10 cellular contexts compared by ENCODE assay signal in genomic region chr7:92586403-92586802, GRCh38. TPM values are rescaled to one million over a fixed set of nuclear protein-coding genes. Genes with fewer than 3 reads are reported as not detected.
DNase-seq lines count a peak whose midpoint lies in the region; ATAC-seq and TF ChIP-seq lines count a peak whose summit lies in the region.
"Had no signal": no experiment of that assay in that cellular context is flagged by ENCODE, and none has a peak within 500 bp of the region (broad histone marks: within the 10 kb centered on the region; RNA-seq: fewer than 3 reads in every experiment).

No MANE protein-coding gene starts in this region.

- TF ChIP-seq CTCF in choroid plexus epithelial cell (conservative IDR thresholded peaks at IDR 0.05; ENCODE audit: low read depth, low read length) (no peak), osteocyte (IDR thresholded peaks at IDR 0.05) (no peak)

- H3K4me3 Mint-ChIP-seq in activated CD8-positive, alpha-beta memory T cell treated with anti-CD3 and anti-CD28 coated beads, Interleukin-2, amount 10 ng/mL, durations not matched to agents 7 days and 5 days = no peak overlapping the region
- no peak overlapping the region for H3K4me3 Mint-ChIP-seq in osteocyte (ENCODE audit: unreplicated experiment)

- DNase-seq in activated CD8-positive, alpha-beta memory T cell treated with anti-CD3 and anti-CD28 coated beads, Interleukin-2, amount 10 ng/mL, durations not matched to agents 7 days and 5 days = no peak
- no peak for DNase-seq in activated CD8-positive, alpha-beta memory T cell treated with anti-CD3 and anti-CD28 coated beads, Interleukin-2, amount 50 U/mL, for 48 hours
- DNase-seq in NCI-H69 (lab: John Stamatoyannopoulos, UW) (peak; percentile 10), choroid plexus epithelial cell (ENCODE audit: low read depth) (peak; percentile 60), osteocyte (ENCODE audit: extremely low spot score, unreplicated experiment) (no peak), NCI-H1417 (lab: John Stamatoyannopoulos, UW) (no peak)
- DNase-seq: C1 segment of cervical spinal cord, NCI-H1930 had no signal

- no peaks in the 10 kb centered on the region for H3K27me3 Mint-ChIP-seq in activated CD8-positive, alpha-beta memory T cell treated with anti-CD3 and anti-CD28 coated beads, Interleukin-2, amount 10 ng/mL, durations not matched to agents 7 days and 5 days
- no peaks in the 10 kb centered on the region for H3K27me3 Mint-ChIP-seq in osteocyte (ENCODE audit: unreplicated experiment)

- peaks cover 40% of the 10 kb centered on the region for H3K36me3 Mint-ChIP-seq in activated CD8-positive, alpha-beta memory T cell treated with anti-CD3 and anti-CD28 coated beads, Interleukin-2, amount 10 ng/mL, durations not matched to agents 7 days and 5 days
- H3K36me3 Mint-ChIP-seq in osteocyte (ENCODE audit: unreplicated experiment) = no peaks in the 10 kb centered on the region

- no peaks in the 10 kb centered on the region for H3K9me3 Mint-ChIP-seq in activated CD8-positive, alpha-beta memory T cell treated with anti-CD3 and anti-CD28 coated beads, Interleukin-2, amount 10 ng/mL, durations not matched to agents 7 days and 5 days (ENCODE audit: low read depth)
- no peaks in the 10 kb centered on the region for H3K9me3 Mint-ChIP-seq in osteocyte (ENCODE audit: unreplicated experiment)

- peak overlapping the region; percentile 22 for H3K27ac Mint-ChIP-seq in activated CD8-positive, alpha-beta memory T cell treated with anti-CD3 and anti-CD28 coated beads, Interleukin-2, amount 10 ng/mL, durations not matched to agents 7 days and 5 days
- peak overlapping the region; percentile 53 for H3K27ac Mint-ChIP-seq in osteocyte (ENCODE audit: unreplicated experiment)

- H3K4me1 Mint-ChIP-seq in activated CD8-positive, alpha-beta memory T cell treated with anti-CD3 and anti-CD28 coated beads, Interleukin-2, amount 10 ng/mL, durations not matched to agents 7 days and 5 days = peaks cover 61% of the 10 kb centered on the region
- H3K4me1 Mint-ChIP-seq in osteocyte (ENCODE audit: unreplicated experiment) = peaks cover 40% of the 10 kb centered on the region

- CTCF ChIA-PET in activated CD8-positive, alpha-beta memory T cell treated with anti-CD3 and anti-CD28 coated beads, Interleukin-2, amount 10 ng/mL, durations not matched to agents 7 days and 5 days (lab: Charles Lee) = interaction anchor here (1.9 kb wide), 1 partner anchor 58 kb away, joined by 8 read pairs; the partner anchor contains the start of genes PEX1 and RBM48

- no peak overlapping the region for H3K4me3 ChIP-seq in choroid plexus epithelial cell (ENCODE audit: low read depth, low read length)

- no peak for ATAC-seq in activated CD8-positive, alpha-beta memory T cell treated with anti-CD3 and anti-CD28 coated beads, Interleukin-2, amount 10 ng/mL, durations not matched to agents 7 days and 5 days
- ATAC-seq in HG03045 (IDR thresholded peaks at IDR 0.05; ENCODE audit: unreplicated experiment) (no peak), HG03196 (IDR thresholded peaks at IDR 0.05; ENCODE audit: unreplicated experiment) (no peak)

RNA-seq across cellular contexts. Expression of gene FAM133B, which starts 3.8 kb away (rescaled TPM):
- 10 to 100 TPM; 30.8 to 35.9 TPM for total RNA-seq in activated CD8-positive, alpha-beta memory T cell treated with anti-CD3 and anti-CD28 coated beads, Interleukin-2, amount 10 ng/mL, durations not matched to agents 7 days and 5 days
- 22.3 TPM in 2 replicates for total RNA-seq in osteocyte

RNA-seq across cellular contexts. Expression of gene RBM48, which starts 57.8 kb away (rescaled TPM):
- total RNA-seq in activated CD8-positive, alpha-beta memory T cell treated with anti-CD3 and anti-CD28 coated beads, Interleukin-2, amount 10 ng/mL, durations not matched to agents 7 days and 5 days = 10 to 100 TPM; 18.5 to 19.0 TPM
- 14.0 and 15.5 TPM in 2 replicates for total RNA-seq in osteocyte

RNA-seq across cellular contexts. Expression of gene PEX1, which starts 58.1 kb away (rescaled TPM):
- total RNA-seq in activated CD8-positive, alpha-beta memory T cell treated with anti-CD3 and anti-CD28 coated beads, Interleukin-2, amount 10 ng/mL, durations not matched to agents 7 days and 5 days = 10 to 100 TPM; 16.8 to 18.4 TPM
- 16.2 and 17.0 TPM in 2 replicates for total RNA-seq in osteocyte

Comparison
In these comparisons a context has a peak if more than half of its experiments do, and no peak if none do; other contexts are left out.
1. DNase-seq: peak in NCI-H69 (single experiment) and choroid plexus epithelial cell (single experiment); none in activated CD8-positive, alpha-beta memory T cell treated with anti-CD3 and anti-CD28 coated beads, Interleukin-2, amount 10 ng/mL, durations not matched to agents 7 days and 5 days (single experiment), activated CD8-positive, alpha-beta memory T cell treated with anti-CD3 and anti-CD28 coated beads, Interleukin-2, amount 50 U/mL, for 48 hours (single experiment), osteocyte (single experiment) and NCI-H1417 (0 of 3).